Comparison of ENCODE assay signal across 9 cellular contexts in genomic region chr11:67355794-67356550, GRCh38. TPM values are rescaled to one million over a fixed set of nuclear protein-coding genes. Genes with fewer than 3 reads are reported as not detected.
DNase-seq lines count a peak whose midpoint lies in the region; FAIRE-seq and TF ChIP-seq lines count a peak whose summit lies in the region.
"Had no signal": no experiment of that assay in that cellular context is flagged by ENCODE, and none has a peak within 500 bp of the region (broad histone marks: within the 10 kb centered on the region; RNA-seq: fewer than 3 reads in every experiment).

No MANE protein-coding gene starts in this region.

- no peaks in the 10 kb centered on the region for H3K36me3 ChIP-seq in BLaER1
- H3K36me3 ChIP-seq in Karpas-422 (ENCODE audit: insufficient read depth, low read length), result peaks cover 9% of the 10 kb centered on the region; the same call in 1 of the 2 replicates
- H3K36me3 ChIP-seq in duodenal mucosa (ENCODE audit: control insufficient read depth in 1 of 2, insufficient read depth in 2 of 2, low read length in 2 of 2), result no peaks in the 10 kb centered on the region
- H3K36me3 ChIP-seq in ovary, result no peaks in the 10 kb centered on the region

- intact Hi-C loops in ovary (cut with DNase I), result loop anchor here in 1 of 4 donors (2.0 to 5.0 kb wide), 2 partner anchors 27 to 146 kb away; no protein-coding TSS in a partner anchor

- no peaks in the 10 kb centered on the region for H4K20me1 ChIP-seq in BLaER1
- H4K20me1 ChIP-seq in Karpas-422 (ENCODE audit: insufficient read depth, low read depth, low read length), result peaks cover 3% of the 10 kb centered on the region; the same call in 1 of the 2 replicates

- H3K4me3 ChIP-seq in BLaER1 (peak overlapping the region; percentile 43; the same call in 1 of the 2 replicates), Karpas-422 (ENCODE audit: low read length) (peak overlapping the region; percentile 68), duodenal mucosa (ENCODE audit: low read depth in 1 of 2, low read length in 2 of 2) (peak overlapping the region in 1 of 2 donors; percentile 57), ovary (no peak overlapping the region)

- TF ChIP-seq CTCF in ovary (IDR thresholded peaks at IDR 0.05), result no peak

- peak overlapping the region; percentile 99 for H3K4me2 ChIP-seq in BLaER1
- peak overlapping the region; percentile 84 for H3K4me2 ChIP-seq in Karpas-422 (ENCODE audit: low read depth, low read length, poor library complexity, severe bottlenecking)

- H3K9me2 ChIP-seq in Karpas-422 (replicated peaks; ENCODE audit: insufficient read depth, low read length), result no peaks in the 10 kb centered on the region

- H3K27me3 ChIP-seq in BLaER1, result no peaks in the 10 kb centered on the region
- H3K27me3 ChIP-seq in Karpas-422 (ENCODE audit: low read length), result no peaks in the 10 kb centered on the region
- H3K27me3 ChIP-seq in duodenal mucosa (ENCODE audit: control insufficient read depth in 1 of 2, insufficient read depth in 2 of 2, low read length in 2 of 2), result no peaks in the 10 kb centered on the region
- H3K27me3 ChIP-seq in ovary, result no peaks in the 10 kb centered on the region

- no peak overlapping the region for H2AFZ ChIP-seq in Karpas-422 (ENCODE audit: low read length)

- TF ChIP-seq EP300 in ovary (IDR thresholded peaks at IDR 0.05), result no peak

- H3K27ac ChIP-seq in BLaER1 (peak overlapping the region; percentile 95), Karpas-422 (ENCODE audit: low read length) (peak overlapping the region; percentile 100), duodenal mucosa (ENCODE audit: low read depth, low read length) (peak overlapping the region; percentile 99), ovary (peak overlapping the region; percentile 96 to 98)

- no peak for TF ChIP-seq POLR2A in ovary (IDR thresholded peaks at IDR 0.05)
- TF ChIP-seq POLR2A in H54 (IDR thresholded peaks at IDR 0.05; ENCODE audit: low read depth, low read length), result no peak

- H3K9me3 ChIP-seq in BLaER1, result no peaks in the 10 kb centered on the region
- H3K9me3 ChIP-seq in Karpas-422 (ENCODE audit: low read length), result no peaks in the 10 kb centered on the region
- H3K9me3 ChIP-seq in duodenal mucosa (ENCODE audit: control insufficient read depth in 1 of 2, low read length in 2 of 2), result no peaks in the 10 kb centered on the region
- H3K9me3 ChIP-seq in ovary, result no peaks in the 10 kb centered on the region

- FAIRE-seq in H54 (lab: Jason Lieb, UNC), result no peak

- 78 to 94% (median 83%) methylated on average over 4 of the region's 4 CpGs for WGBS in ovary, 3 donors

- no peaks in the 10 kb centered on the region for H3K79me2 ChIP-seq in Karpas-422 (ENCODE audit: low read length)

- H3K9ac ChIP-seq in BLaER1 (peak overlapping the region; percentile 71), Karpas-422 (ENCODE audit: low read length) (peak overlapping the region; percentile 85), duodenal mucosa (ENCODE audit: low read depth in 1 of 2, low read length in 2 of 2) (peak overlapping the region; percentile 89 to 96)

- H3K4me1 ChIP-seq in BLaER1 (peaks cover 64% of the 10 kb centered on the region), Karpas-422 (ENCODE audit: low read length) (peaks cover 72% of the 10 kb centered on the region), duodenal mucosa (ENCODE audit: control insufficient read depth in 1 of 2, insufficient read depth in 2 of 2, low read length in 2 of 2) (peaks cover 50 to 53% of the 10 kb centered on the region in 2 donors), ovary (ENCODE audit: insufficient read depth) (peaks cover 18% of the 10 kb centered on the region)

- DNase-seq in Karpas-422 (peak; percentile 84), ovary (peak in 1 of 5 donors; percentile 30), H54 (ENCODE audit: insufficient read length, low spot score) (no peak), kidney glomerular epithelial cell (lab: John Stamatoyannopoulos, UW) (no peak), NCI-H1092 treated with DMSO at 0.1 percent for 48 hours (lab: John Stamatoyannopoulos, UW) (no peak), NCI-H187 treated with DMSO at 0.1 percent for 48 hours (lab: John Stamatoyannopoulos, UW) (no peak)

RNA-seq across cellular contexts. Expression of gene POLD4, which starts 2.6 kb away (rescaled TPM):
- total RNA-seq in Karpas-422 (2014; rRNA removed; shearing (Covaris generic); ENCODE audit: low replicate concordance), result 362 and 684 TPM in 2 replicates
- total RNA-seq in ovary, result 10 to 100 TPM; 22.6 to 57.7 (median 47.2) TPM
- 10 to 100 TPM; 12.5 to 87.8 TPM for polyA plus RNA-seq in ovary

RNA-seq across cellular contexts. Expression of gene CLCF1, which starts 17.4 kb away (rescaled TPM):
- 6.4 and 13.9 TPM in 2 replicates for total RNA-seq in Karpas-422 (2014; rRNA removed; shearing (Covaris generic); ENCODE audit: low replicate concordance)
- 10 to 100 TPM in 1 of 7 donors, 1 to 10 TPM in 6; 3.4 to 22.9 (median 5.0) TPM for total RNA-seq in ovary
- polyA plus RNA-seq in ovary, result 1 to 10 TPM; 2.5 to 9.6 TPM

RNA-seq across cellular contexts. Expression of gene RAD9A, which starts 35.8 kb away (rescaled TPM):
- 14.8 and 19.2 TPM in 2 replicates for total RNA-seq in Karpas-422 (2014; rRNA removed; shearing (Covaris generic); ENCODE audit: low replicate concordance)
- 10 to 100 TPM; 13.9 to 51.7 (median 23.5) TPM for total RNA-seq in ovary
- 10 to 100 TPM in 1 of 2 donors, 1 to 10 TPM in 1; 3.1 to 20.3 TPM for polyA plus RNA-seq in ovary

RNA-seq across cellular contexts. Expression of gene PPP1CA, which starts 45.7 kb away (rescaled TPM):
- 218 and 332 TPM in 2 replicates for total RNA-seq in Karpas-422 (2014; rRNA removed; shearing (Covaris generic); ENCODE audit: low replicate concordance)
- total RNA-seq in ovary, result 10 to 100 TPM; 32.2 to 86.9 (median 55.5) TPM
- 10 to 100 TPM; 43.7 to 54.9 TPM for polyA plus RNA-seq in ovary

RNA-seq across cellular contexts. Expression of gene TBC1D10C, which starts 47.9 kb away (rescaled TPM):
- 52.4 and 122 TPM in 2 replicates for total RNA-seq in Karpas-422 (2014; rRNA removed; shearing (Covaris generic); ENCODE audit: low replicate concordance)
- 1 to 10 TPM in 3 of 7 donors, under 1 TPM in 4; 0.15 to 2.0 (median 1.00) TPM for total RNA-seq in ovary
- polyA plus RNA-seq in ovary, result 1 to 10 TPM in 1 of 2 donors, under 1 TPM in 1; 0.32 to 1.6 TPM
- total RNA-seq: renal cortical epithelial cell had no signal
